20 cellular contexts compared by ENCODE assay signal in genomic region chr16:27703121-27703520, GRCh38.
"Had no signal": no experiment of that assay in that cellular context is flagged by ENCODE, and none has a peak within 500 bp of the region (broad histone marks: within the 10 kb centered on the region; RNA-seq: fewer than 3 reads in every experiment).

No MANE protein-coding gene starts in this region.

- H3K36me3 ChIP-seq: cardiac muscle cell had no signal

- ATAC-seq: activated CD4-positive, alpha-beta T cell treated with anti-CD3 and anti-CD28 coated beads for 36 hours; activated CD8-positive, alpha-beta T cell treated with anti-CD3 and anti-CD28 coated beads for 36 hours; activated naive CD8-positive, alpha-beta T cell treated with anti-CD3 and anti-CD28 coated beads, Interleukin-2, amount 50 U/mL, for 24 hours; gastroesophageal sphincter; stimulated activated naive B cell treated with anti-CD40 and anti-IgM and Interleukin-4, amounts not matched to agents 10 μg/mL and 1 μg/mL and 100 μg/mL, for 72 hours had no signal

- H3K4me1 ChIP-seq: ascending aorta, gastroesophageal sphincter had no signal

- H3K27me3 ChIP-seq: ascending aorta, cardiac muscle cell, gastroesophageal sphincter, neutrophil, right atrium auricular region had no signal

- H3K4me3 ChIP-seq: ascending aorta, cardiac muscle cell, coronary artery, gastroesophageal sphincter, right atrium auricular region had no signal

- H3K27ac Mint-ChIP-seq: activated CD4-positive, alpha-beta T cell treated with anti-CD3 and anti-CD28 coated beads for 36 hours; activated CD8-positive, alpha-beta T cell treated with anti-CD3 and anti-CD28 coated beads for 36 hours; activated naive CD8-positive, alpha-beta T cell treated with anti-CD3 and anti-CD28 coated beads, Interleukin-2, amount 50 U/mL, for 24 hours; activated T-helper 1 cell treated with anti-CD3 and anti-CD28 coated beads, Interleukin-12 subunit alpha, Interleukin-12 subunit beta, Interleukin-2, Interleukin-4 antibody, amounts not matched to agents 30 ng/mL and 10 ng/mL and 1 ng/mL, durations not matched to agents 14 hours and 24 hours and 36 hours; stimulated activated naive B cell treated with anti-CD40 and anti-IgM and Interleukin-4, amounts not matched to agents 10 μg/mL and 1 μg/mL and 100 μg/mL, for 72 hours had no signal

- H3K9me3 Mint-ChIP-seq: activated CD8-positive, alpha-beta T cell treated with anti-CD3 and anti-CD28 coated beads for 36 hours; activated naive CD8-positive, alpha-beta T cell treated with anti-CD3 and anti-CD28 coated beads, Interleukin-2, amount 50 U/mL, for 24 hours; activated T-helper 1 cell treated with anti-CD3 and anti-CD28 coated beads, Interleukin-12 subunit alpha, Interleukin-12 subunit beta, Interleukin-2, Interleukin-4 antibody, amounts not matched to agents 30 ng/mL and 10 ng/mL and 1 ng/mL, durations not matched to agents 14 hours and 24 hours and 36 hours; naive B cell; stimulated activated naive B cell treated with anti-CD40 and anti-IgM and Interleukin-4, amounts not matched to agents 10 μg/mL and 1 μg/mL and 100 μg/mL, for 72 hours had no signal

- H3K4me3 Mint-ChIP-seq: activated CD4-positive, alpha-beta T cell treated with anti-CD3 and anti-CD28 coated beads for 36 hours; activated CD8-positive, alpha-beta T cell treated with anti-CD3 and anti-CD28 coated beads for 36 hours; activated naive CD8-positive, alpha-beta T cell treated with anti-CD3 and anti-CD28 coated beads, Interleukin-2, amount 50 U/mL, for 24 hours; activated T-helper 1 cell treated with anti-CD3 and anti-CD28 coated beads, Interleukin-12 subunit alpha, Interleukin-12 subunit beta, Interleukin-2, Interleukin-4 antibody, amounts not matched to agents 30 ng/mL and 10 ng/mL and 1 ng/mL, durations not matched to agents 14 hours and 24 hours and 36 hours; naive B cell; stimulated activated naive B cell treated with anti-CD40 and anti-IgM and Interleukin-4, amounts not matched to agents 10 μg/mL and 1 μg/mL and 100 μg/mL, for 72 hours had no signal

- DNase-seq: activated CD4-positive, alpha-beta T cell treated with anti-CD3 and anti-CD28 coated beads for 36 hours; activated CD8-positive, alpha-beta memory T cell treated with anti-CD3 and anti-CD28 coated beads, Interleukin-2, amount 50 U/mL, for 4 hours; activated CD8-positive, alpha-beta T cell treated with anti-CD3 and anti-CD28 coated beads for 36 hours; activated naive CD4-positive, alpha-beta T cell treated with Interleukin-2 at 50 U/mL for 16 hours; activated naive CD8-positive, alpha-beta T cell treated with anti-CD3 and anti-CD28 coated beads, Interleukin-2, amount 50 U/mL, for 24 hours; effector CD8-positive, alpha-beta T cell; kidney glomerular epithelial cell; naive B cell; posterior cingulate gyrus; stimulated activated CD4-positive, alpha-beta T cell treated with anti-CD3 and anti-CD28 coated beads, Interleukin-2, amount 100 ng/mL, for 24 hours; stimulated activated naive B cell treated with anti-CD40 and anti-IgM and Interleukin-4, amounts not matched to agents 10 μg/mL and 1 μg/mL and 100 μg/mL, for 72 hours; T1000; WERI-Rb-1 had no signal

- H3K9me3 ChIP-seq: ascending aorta, gastroesophageal sphincter, neutrophil, right atrium auricular region had no signal

- H3K27ac ChIP-seq: ascending aorta, cardiac muscle cell, coronary artery, gastroesophageal sphincter, neutrophil, right atrium auricular region, WERI-Rb-1 had no signal

- H3K27me3 Mint-ChIP-seq: activated CD4-positive, alpha-beta T cell treated with anti-CD3 and anti-CD28 coated beads for 36 hours; activated CD8-positive, alpha-beta T cell treated with anti-CD3 and anti-CD28 coated beads for 36 hours; activated naive CD8-positive, alpha-beta T cell treated with anti-CD3 and anti-CD28 coated beads, Interleukin-2, amount 50 U/mL, for 24 hours; naive B cell; stimulated activated naive B cell treated with anti-CD40 and anti-IgM and Interleukin-4, amounts not matched to agents 10 μg/mL and 1 μg/mL and 100 μg/mL, for 72 hours had no signal

- H3K4me1 Mint-ChIP-seq: activated CD4-positive, alpha-beta T cell treated with anti-CD3 and anti-CD28 coated beads for 36 hours; activated naive CD8-positive, alpha-beta T cell treated with anti-CD3 and anti-CD28 coated beads, Interleukin-2, amount 50 U/mL, for 24 hours; naive B cell; stimulated activated naive B cell treated with anti-CD40 and anti-IgM and Interleukin-4, amounts not matched to agents 10 μg/mL and 1 μg/mL and 100 μg/mL, for 72 hours had no signal
